8 cellular contexts compared by ENCODE assay signal in the genomic region with DNA sequence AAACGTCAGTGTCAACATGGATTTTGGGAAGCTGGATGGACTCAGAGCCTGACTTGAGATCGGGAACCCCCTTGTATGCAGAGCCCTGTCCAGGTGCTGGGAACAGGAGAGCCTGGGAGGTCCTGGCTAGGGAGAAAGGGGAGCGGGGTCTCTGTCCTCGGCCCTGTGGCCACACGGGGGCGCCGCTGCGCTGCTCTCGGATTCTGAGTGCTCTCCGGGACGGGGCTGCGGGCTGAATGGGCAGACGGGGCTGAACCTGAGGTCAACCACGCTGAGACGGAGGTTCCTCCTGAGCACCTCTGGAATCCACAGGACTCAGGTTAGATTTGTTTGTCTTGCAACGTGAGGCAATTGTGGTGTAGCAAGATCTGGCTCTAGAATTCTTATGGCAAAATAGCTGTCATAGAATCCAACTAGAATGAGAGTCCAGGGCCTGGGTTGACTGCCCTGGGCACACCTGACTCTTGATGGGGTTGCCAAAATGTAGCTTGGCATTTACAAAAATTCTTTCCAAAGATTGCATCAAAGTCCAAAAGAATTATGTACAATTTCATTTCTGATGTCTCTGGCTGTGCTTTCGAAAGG. TPM values are rescaled to one million over a fixed set of nuclear protein-coding genes. Genes with fewer than 3 reads are reported as not detected.
DNase-seq lines count a peak whose midpoint lies in the region; TF ChIP-seq lines count a peak whose summit lies in the region.

No MANE protein-coding gene starts in this region.

- DNase-seq in Daoy (ENCODE audit: low read depth) = peak; percentile 59
- peak; percentile 87 to 90 for DNase-seq in activated CD4-positive, alpha-beta T cell treated with anti-CD3 and anti-CD28 coated beads, Interleukin-2, amount 50 U/mL, for 48 hours
- DNase-seq in epithelial cell of esophagus (ENCODE audit: low read depth) = peak; percentile 44
- DNase-seq in neuronal stem cell (ENCODE audit: low spot score) = peak; percentile 55
- no peak for DNase-seq in SIG-M5 (lab: John Stamatoyannopoulos, UW)
- no peak for DNase-seq in cerebellar nuclear complex (lab: John Stamatoyannopoulos, UW)
- no peak for DNase-seq in DMS153 (lab: John Stamatoyannopoulos, UW)

- H3K27ac ChIP-seq in neuronal stem cell (replicated peaks; ENCODE audit: low read length) = no peak overlapping the region

- no peaks in the 10 kb centered on the region for H3K27me3 ChIP-seq in Loucy (ENCODE audit: insufficient read depth, low read length, poor library complexity, severe bottlenecking)
- peaks cover 0 to 8% (median 2%) of the 10 kb centered on the region in 3 experiments for H3K27me3 ChIP-seq in neuronal stem cell (ENCODE audit: control insufficient read depth in 3 of 3, insufficient read depth in 3 of 3, low read depth in 1 of 3, low read length in 3 of 3)

- H3K4ac ChIP-seq in neuronal stem cell (ENCODE audit: low read length) = no peak overlapping the region

- H3K4me2 ChIP-seq in Loucy (ENCODE audit: low read depth, low read length, poor library complexity, severe bottlenecking) (peak overlapping the region; percentile 35), neuronal stem cell (ENCODE audit: insufficient read depth, low read length, poor library complexity, severe bottlenecking) (no peak overlapping the region)

- no peak overlapping the region for H3K14ac ChIP-seq in neuronal stem cell (ENCODE audit: low read length)

- no peaks in the 10 kb centered on the region for H4K20me1 ChIP-seq in Loucy (ENCODE audit: insufficient read depth, low read length, poor library complexity, severe bottlenecking)

- no peaks in the 10 kb centered on the region for H3K36me3 ChIP-seq in Loucy (ENCODE audit: insufficient read depth, low read length)
- no peaks in the 10 kb centered on the region for H3K36me3 ChIP-seq in neuronal stem cell (replicated peaks in 1 of 2; ENCODE audit: control insufficient read depth in 2 of 2, insufficient read depth in 2 of 2, low read length in 2 of 2)

- no CpG with 5 or more reads among the region's 17 CpGs for WGBS in neuronal stem cell (ENCODE audit: extremely low coverage in 2 of 2, insufficient read length in 2 of 2, insufficient replicate concordance in 1 of 2), 2 donors

- H2BK120ac ChIP-seq in neuronal stem cell (ENCODE audit: low read depth, low read length) = no peak overlapping the region

- peaks cover 3% of the 10 kb centered on the region for H3K4me1 ChIP-seq in Loucy (ENCODE audit: insufficient read depth, low read length, poor library complexity, severe bottlenecking)
- H3K4me1 ChIP-seq in neuronal stem cell (ENCODE audit: control insufficient read depth in 2 of 2, insufficient read depth in 1 of 2, low read depth in 1 of 2, low read length in 2 of 2) = no peaks in the 10 kb centered on the region

- H3K23ac ChIP-seq in neuronal stem cell (ENCODE audit: low read depth, low read length, poor library complexity) = no peak overlapping the region

- no peak overlapping the region for H4K91ac ChIP-seq in neuronal stem cell (ENCODE audit: low read depth, low read length, poor library complexity)

- no peak overlapping the region for H2BK15ac ChIP-seq in neuronal stem cell (ENCODE audit: low read length)

- no peaks in the 10 kb centered on the region for H3K9me3 ChIP-seq in Loucy (ENCODE audit: insufficient read depth, low read depth, low read length)
- H3K9me3 ChIP-seq in neuronal stem cell (replicated peaks in 1 of 2; ENCODE audit: control insufficient read depth in 2 of 2, insufficient read depth in 1 of 2, low read depth in 1 of 2, low read length in 2 of 2) = no peaks in the 10 kb centered on the region

- H3K9me2 ChIP-seq in Loucy (replicated peaks; ENCODE audit: low read depth, low read length) = no peaks in the 10 kb centered on the region

- no peak overlapping the region for H4K8ac ChIP-seq in neuronal stem cell (ENCODE audit: low read depth, low read length)

- no peak overlapping the region for H2BK5ac ChIP-seq in neuronal stem cell (ENCODE audit: low read length)

- H2AK5ac ChIP-seq in neuronal stem cell (ENCODE audit: low read depth, low read length) = no peak overlapping the region

- H3K18ac ChIP-seq in neuronal stem cell (ENCODE audit: low read length) = no peak overlapping the region

- H3K4me3 ChIP-seq in Loucy (ENCODE audit: low read length, poor library complexity, severe bottlenecking) (no peak overlapping the region), epithelial cell of esophagus (ENCODE audit: low read length) (no peak overlapping the region), neuronal stem cell (ENCODE audit: low read length in 2 of 2) (no peak overlapping the region)

- no peaks in the 10 kb centered on the region for H3K79me2 ChIP-seq in Loucy (ENCODE audit: insufficient read depth, low read length)

- TF ChIP-seq CTCF in Loucy (conservative IDR thresholded peaks at IDR 0.05; ENCODE audit: low read length) (peak; percentile 87), epithelial cell of esophagus (IDR thresholded peaks at IDR 0.05; ENCODE audit: insufficient read depth, low read depth, low read length, missing control alignments) (peak; percentile 69)

- no peaks in the 10 kb centered on the region for H3F3A ChIP-seq in Loucy (ENCODE audit: low read depth)

- H2AFZ ChIP-seq in Loucy (ENCODE audit: low read length) (peak overlapping the region; percentile 56; the same call in 1 of the 2 replicates), neuronal stem cell (ENCODE audit: low read length) (no peak overlapping the region)

- H3K9ac ChIP-seq in Loucy (ENCODE audit: low read depth, low read length, poor library complexity, severe bottlenecking) (no peak overlapping the region), neuronal stem cell (ENCODE audit: low read depth, low read length, poor library complexity) (no peak overlapping the region)

- no peak overlapping the region for H2BK12ac ChIP-seq in neuronal stem cell (ENCODE audit: low read length)

- no peaks in the 10 kb centered on the region for H3K79me1 ChIP-seq in neuronal stem cell (ENCODE audit: low read depth, low read length)

RNA-seq across cellular contexts. Expression of a gene that starts 20.6 kb away (rescaled TPM):
- total RNA-seq in Daoy (2014; rRNA removed; shearing (Covaris generic)) = 19.9 and 21.8 TPM in 2 replicates
- 2.6 TPM for polyA plus RNA-seq in neuronal stem cell (2013, experiment 1 of 2)
- polyA plus RNA-seq in neuronal stem cell (2013, experiment 2 of 2) = 2.2 TPM

RNA-seq across cellular contexts. Expression of a gene that starts 21.7 kb away (rescaled TPM):
- total RNA-seq in Daoy (2014; rRNA removed; shearing (Covaris generic)) = 0.57 TPM in 1 of 2 replicates, not detected in the other
- 0.17 TPM for polyA plus RNA-seq in neuronal stem cell (2013, experiment 1 of 2)
- polyA plus RNA-seq in neuronal stem cell (2013, experiment 2 of 2) = 0.14 TPM

RNA-seq across cellular contexts. Expression of a gene that starts 45.7 kb away (rescaled TPM):
- total RNA-seq in Daoy (2014; rRNA removed; shearing (Covaris generic)) = not detected in 2 replicates
- polyA plus RNA-seq in neuronal stem cell (2013, experiment 1 of 2) = 0.32 TPM
- polyA plus RNA-seq in neuronal stem cell (2013, experiment 2 of 2) = 0.10 TPM

Comparison
In these comparisons a context has a peak if more than half of its experiments do, and no peak if none do; other contexts are left out.
1. DNase-seq: peak in Daoy (single experiment), activated CD4-positive, alpha-beta T cell treated with anti-CD3 and anti-CD28 coated beads, Interleukin-2, amount 50 U/mL, for 48 hours (2 of 2), epithelial cell of esophagus (single experiment) and neuronal stem cell (single experiment); none in SIG-M5 (single experiment), cerebellar nuclear complex (0 of 2) and DMS153 (single experiment).